31 cellular contexts compared by ENCODE assay signal in genomic region chr11:42175203-42175602, GRCh38.
A peak's percentile ranks its signal among the peaks of the same experiment; 100 is the strongest.
DNase-seq lines count a peak whose midpoint lies in the region; ATAC-seq, FAIRE-seq and TF ChIP-seq lines count a peak whose summit lies in the region.
"Had no signal": no experiment of that assay in that cellular context is flagged by ENCODE, and none has a peak within 500 bp of the region (broad histone marks: within the 10 kb centered on the region; RNA-seq: fewer than 3 reads in every experiment).

No MANE protein-coding gene starts in this region.

- CTCF ChIA-PET in AG04449 (lab: Yijun Ruan, JAX): interaction anchor here (0.8 kb wide), 1 partner anchor 115 kb away, joined by 3 read pairs; no protein-coding TSS in a partner anchor

- H3K27ac ChIP-seq in astrocyte (ENCODE audit: low read depth, low read length): peak overlapping the region; percentile 77
- H3K27ac ChIP-seq: BLaER1 treated with 17β-estradiol and CSF1 and Interleukin-3, amounts not matched to agents 10 nM and 100 nM; PC-9; transverse colon had no signal

- peak overlapping the region; percentile 25 for H3K9ac ChIP-seq in astrocyte (ENCODE audit: low read length)
- H3K9ac ChIP-seq: BLaER1 treated with 17β-estradiol and CSF1 and Interleukin-3, amounts not matched to agents 10 nM and 100 nM had no signal

- H3K27ac Mint-ChIP-seq in astrocyte (ENCODE audit: unreplicated experiment): no peak overlapping the region
- H3K27ac Mint-ChIP-seq: activated naive CD4-positive, alpha-beta T cell treated with anti-CD3 and anti-CD28 coated beads for 36 hours; activated T-cell treated with anti-CD3 and anti-CD28 coated beads, Interleukin-2, amount 50 U/mL, for 72 hours; naive B cell; T-cell had no signal

- H3K36me3 ChIP-seq in astrocyte (ENCODE audit: insufficient read depth, low read length): no peaks in the 10 kb centered on the region
- H3K36me3 ChIP-seq: BLaER1 treated with 17β-estradiol and CSF1 and Interleukin-3, amounts not matched to agents 10 nM and 100 nM; transverse colon had no signal

- H3K27me3 ChIP-seq in astrocyte (ENCODE audit: insufficient read depth, low read length): no peaks in the 10 kb centered on the region
- H3K27me3 ChIP-seq: BLaER1 treated with 17β-estradiol and CSF1 and Interleukin-3, amounts not matched to agents 10 nM and 100 nM; transverse colon had no signal

- H3K4me3 Mint-ChIP-seq in astrocyte (ENCODE audit: unreplicated experiment): no peak overlapping the region
- H3K4me3 Mint-ChIP-seq: activated naive CD4-positive, alpha-beta T cell treated with anti-CD3 and anti-CD28 coated beads for 36 hours; activated T-cell treated with anti-CD3 and anti-CD28 coated beads, Interleukin-2, amount 50 U/mL, for 72 hours; naive B cell; T-cell had no signal

- no peaks in the 10 kb centered on the region for H3K27me3 Mint-ChIP-seq in astrocyte (ENCODE audit: low read depth, unreplicated experiment)
- H3K27me3 Mint-ChIP-seq: naive B cell, T-cell had no signal

- H4K20me1 ChIP-seq in astrocyte (ENCODE audit: insufficient read depth, low read length): no peaks in the 10 kb centered on the region
- H4K20me1 ChIP-seq: BLaER1 treated with 17β-estradiol and CSF1 and Interleukin-3, amounts not matched to agents 10 nM and 100 nM had no signal

- H3K79me2 ChIP-seq in astrocyte (ENCODE audit: insufficient read depth, low read length): no peaks in the 10 kb centered on the region

- TF ChIP-seq CTCF in AG04449 (IDR thresholded peaks at IDR 0.05; ENCODE audit: insufficient read depth, low read length, missing control alignments) (no peak), astrocyte (IDR thresholded peaks at IDR 0.05; ENCODE audit: insufficient read depth, low read depth, low read length) (no peak), fibroblast of the aortic adventitia (IDR thresholded peaks at IDR 0.05; ENCODE audit: insufficient read depth, low read length) (no peak)

- peaks cover 4% of the 10 kb centered on the region for H3K9me3 Mint-ChIP-seq in astrocyte (ENCODE audit: unreplicated experiment)

- H3K4me3 ChIP-seq in AG04449 (ENCODE audit: low read depth, low read length) (no peak overlapping the region), astrocyte (ENCODE audit: insufficient read depth, low read depth, low read length) (no peak overlapping the region), fibroblast of the aortic adventitia (ENCODE audit: low read depth, low read length) (no peak overlapping the region)
- H3K4me3 ChIP-seq: BLaER1 treated with 17β-estradiol and CSF1 and Interleukin-3, amounts not matched to agents 10 nM and 100 nM; K562; PC-9; transverse colon had no signal

- ATAC-seq in GM18861 (IDR thresholded peaks at IDR 0.05; ENCODE audit: unreplicated experiment) (no peak), HG02981 (IDR thresholded peaks at IDR 0.05; ENCODE audit: unreplicated experiment) (no peak), GM21390 (IDR thresholded peaks at IDR 0.05; ENCODE audit: unreplicated experiment) (no peak)
- ATAC-seq: activated T-cell treated with anti-CD3 and anti-CD28 coated beads, Interleukin-2, amount 50 U/mL, for 72 hours; esophagus mucosa; K562; left cardiac atrium; T-cell had no signal

- no peaks in the 10 kb centered on the region for H3K9me3 ChIP-seq in astrocyte (ENCODE audit: insufficient read depth, low read depth, low read length)
- H3K9me3 ChIP-seq: BLaER1 treated with 17β-estradiol and CSF1 and Interleukin-3, amounts not matched to agents 10 nM and 100 nM; transverse colon had no signal

- no peaks in the 10 kb centered on the region for H3K36me3 Mint-ChIP-seq in astrocyte (ENCODE audit: low read depth, unreplicated experiment)
- H3K36me3 Mint-ChIP-seq: naive B cell, T-cell had no signal

- no peak overlapping the region for H2AFZ ChIP-seq in astrocyte (ENCODE audit: low read depth, low read length)
- H2AFZ ChIP-seq: PC-9 had no signal

- peaks cover 13% of the 10 kb centered on the region for H3K4me1 ChIP-seq in astrocyte (ENCODE audit: insufficient read depth, low read length)
- H3K4me1 ChIP-seq: BLaER1 treated with 17β-estradiol and CSF1 and Interleukin-3, amounts not matched to agents 10 nM and 100 nM; transverse colon had no signal

- peak; percentile 23 for FAIRE-seq in astrocyte (lab: Jason Lieb, UNC)
- FAIRE-seq: A204.1, K562 had no signal

- H3K4me1 Mint-ChIP-seq in astrocyte (ENCODE audit: low read depth, unreplicated experiment): no peaks in the 10 kb centered on the region
- H3K4me1 Mint-ChIP-seq: naive B cell, T-cell had no signal

- POLR2A ChIA-PET in AG04449 (lab: Yijun Ruan, JAX): no interaction called here

- H3K4me2 ChIP-seq in astrocyte (ENCODE audit: low read length): peak overlapping the region; percentile 36
- H3K4me2 ChIP-seq: BLaER1 treated with 17β-estradiol and CSF1 and Interleukin-3, amounts not matched to agents 10 nM and 100 nM; PC-9 had no signal

- DNase-seq in AG04449 (ENCODE audit: low read depth, low spot score) (peak; percentile 70), GM04504 (ENCODE audit: low read depth) (peak; percentile 71), astrocyte (ENCODE audit: low read depth) (peak; percentile 95), fibroblast of the aortic adventitia (ENCODE audit: low read depth) (peak; percentile 68), NCI-H2227 treated with DMSO at 0.1 percent for 48 hours (lab: John Stamatoyannopoulos, UW) (no peak)
- DNase-seq: activated CD4-positive, alpha-beta T cell treated with anti-CD3 and anti-CD28 coated beads for 48 hours; activated naive CD4-positive, alpha-beta T cell treated with anti-CD3 and anti-CD28 coated beads for 36 hours; activated T-cell treated with anti-CD3 and anti-CD28 coated beads, Interleukin-2, amount 50 U/mL, for 72 hours; effector CD4-positive, alpha-beta T cell; glutamatergic neuron; HCEC 1CT; left cardiac atrium; mesendoderm; naive B cell; NCI-H187; NCI-H345; NCI-H82; PC-9; retina; SIG-M5; stimulated activated CD4-positive, alpha-beta T cell treated with anti-CD3 and anti-CD28 coated beads, Interleukin-4, amount 100 ng/mL, for 24 hours; stimulated activated naive CD4-positive, alpha-beta T cell treated with Interleukin-2 at 50 U/mL for 16 hours; T-cell; transverse colon had no signal
